Comparison of ENCODE assay signal across 20 cellular contexts in genomic region chr11:122201126-122201525, GRCh38.
DNase-seq lines count a peak whose midpoint lies in the region; ATAC-seq and TF ChIP-seq lines count a peak whose summit lies in the region.
"Had no signal": no experiment of that assay in that cellular context is flagged by ENCODE, and none has a peak within 500 bp of the region (broad histone marks: within the 10 kb centered on the region; RNA-seq: fewer than 3 reads in every experiment).

No MANE protein-coding gene starts in this region.

- no peak overlapping the region for H3K4me3 Mint-ChIP-seq in activated CD4-positive, alpha-beta memory T cell treated with anti-CD3 and anti-CD28 coated beads for 36 hours
- H3K4me3 Mint-ChIP-seq: activated naive CD4-positive, alpha-beta T cell treated with anti-CD3 and anti-CD28 coated beads, Interleukin-2, amount 10 ng/mL, durations not matched to agents 7 days and 5 days had no signal

- H3K9me3 Mint-ChIP-seq in activated CD4-positive, alpha-beta memory T cell treated with anti-CD3 and anti-CD28 coated beads for 36 hours, result no peaks in the 10 kb centered on the region
- H3K9me3 Mint-ChIP-seq: activated naive CD4-positive, alpha-beta T cell treated with anti-CD3 and anti-CD28 coated beads, Interleukin-2, amount 10 ng/mL, durations not matched to agents 7 days and 5 days had no signal

- H3K4me1 ChIP-seq in RWPE2 (ENCODE audit: insufficient read depth, poor library complexity, severe bottlenecking) (peaks cover 52% of the 10 kb centered on the region), fibroblast of lung (ENCODE audit: control insufficient read depth, extremely low read depth, insufficient read depth, low read length) (peaks cover 41% of the 10 kb centered on the region), psoas muscle (peaks cover 16% of the 10 kb centered on the region)

- intact Hi-C loops in psoas muscle (cut with DNase I), result loop anchor here (5.0 kb wide), 2 partner anchors 99 to 179 kb away; no protein-coding TSS in a partner anchor
- intact Hi-C loops in activated CD4-positive, alpha-beta memory T cell treated with anti-CD3 and anti-CD28 coated beads for 36 hours (cut with micrococcal nuclease), result no loop called here

- ATAC-seq in RWPE2 (ENCODE audit: low read depth), result no peak
- ATAC-seq in psoas muscle, result no peak

- DNase-seq in AG04449 (ENCODE audit: low read depth, low spot score), result no peak
- DNase-seq in RWPE2 (ENCODE audit: low spot score), result no peak
- DNase-seq in fibroblast of lung (ENCODE audit: low read depth in 2 of 2), result no peak
- no peak for DNase-seq in psoas muscle
- no peak for DNase-seq in NCI-H1417 (lab: John Stamatoyannopoulos, UW)
- DNase-seq in stimulated activated naive CD4-positive, alpha-beta T cell treated with Interleukin-2 at 50 U/mL for 16 hours (lab: John Stamatoyannopoulos, UW), result no peak
- no peak for DNase-seq in Ammon's horn (ENCODE audit: low spot score)
- no peak for DNase-seq in activated CD4-positive, alpha-beta memory T cell treated with anti-CD3 and anti-CD28 coated beads for 36 hours
- DNase-seq: activated CD4-positive, alpha-beta T cell treated with anti-CD3 and anti-CD28 coated beads for 1 hour; activated CD8-positive, alpha-beta memory T cell treated with anti-CD3 and anti-CD28 coated beads, Interleukin-2, amount 50 U/mL, for 4 hours; activated naive CD4-positive, alpha-beta T cell treated with anti-CD3 and anti-CD28 coated beads, Interleukin-2, amount 10 ng/mL, durations not matched to agents 7 days and 5 days; GDM1; HCEC 1CT; NCI-H1092; NCI-H2171 treated with DMSO at 0.1 percent for 48 hours; sigmoid colon; SJCRH30; stimulated activated CD4-positive, alpha-beta T cell treated with anti-CD3 and anti-CD28 coated beads, Interleukin-4, amount 100 ng/mL, for 4 hours; upper lobe of left lung had no signal

- CTCF ChIA-PET in AG04449 (lab: Yijun Ruan, JAX), result interaction anchor here (0.9 to 9.0 kb wide), 11 partner anchors 13 to 546 kb away, joined by 3 to 64 read pairs (median 18); no protein-coding TSS in a partner anchor
- CTCF ChIA-PET in activated CD4-positive, alpha-beta memory T cell treated with anti-CD3 and anti-CD28 coated beads for 36 hours (lab: Charles Lee), result interaction anchor here (0.9 to 1.0 kb wide), 2 partner anchors 73 to 545 kb away, joined by 3 read pairs; no protein-coding TSS in a partner anchor

- H3K4me2 ChIP-seq in fibroblast of lung (ENCODE audit: extremely low read depth, insufficient read depth, low read length), result peak overlapping the region; percentile 90

- no peaks in the 10 kb centered on the region for H3K4me1 Mint-ChIP-seq in activated CD4-positive, alpha-beta memory T cell treated with anti-CD3 and anti-CD28 coated beads for 36 hours (ENCODE audit: low read depth)
- H3K4me1 Mint-ChIP-seq: activated naive CD4-positive, alpha-beta T cell treated with anti-CD3 and anti-CD28 coated beads, Interleukin-2, amount 10 ng/mL, durations not matched to agents 7 days and 5 days had no signal

- H3K27ac ChIP-seq in RWPE2 (ENCODE audit: poor library complexity, severe bottlenecking), result peak overlapping the region; percentile 98
- H3K27ac ChIP-seq in fibroblast of lung (ENCODE audit: insufficient read depth, low read length), result peak overlapping the region; percentile 41
- H3K27ac ChIP-seq in psoas muscle, result no peak overlapping the region
- H3K27ac ChIP-seq: cardiac muscle cell, SJCRH30, upper lobe of left lung had no signal

- H3K36me3 ChIP-seq in RWPE2 (ENCODE audit: low read depth), result no peaks in the 10 kb centered on the region
- peaks cover 3% of the 10 kb centered on the region for H3K36me3 ChIP-seq in fibroblast of lung (ENCODE audit: control insufficient read depth, insufficient read depth, low read length)
- H3K36me3 ChIP-seq in psoas muscle (ENCODE audit: insufficient read depth in 1 of 2, low read depth in 1 of 2), result no peaks in the 10 kb centered on the region
- H3K36me3 ChIP-seq: cardiac muscle cell, sigmoid colon, SJCRH30, upper lobe of left lung had no signal

- no peaks in the 10 kb centered on the region for H4K20me1 ChIP-seq in fibroblast of lung (ENCODE audit: control insufficient read depth, extremely low read depth, insufficient read depth, low read length)

- H3K27me3 Mint-ChIP-seq in activated CD4-positive, alpha-beta memory T cell treated with anti-CD3 and anti-CD28 coated beads for 36 hours, result peaks cover 26% of the 10 kb centered on the region

- TF ChIP-seq CTCF in AG04449 (IDR thresholded peaks at IDR 0.05; ENCODE audit: insufficient read depth, low read length, missing control alignments) (no peak), RWPE2 (IDR thresholded peaks at IDR 0.05; ENCODE audit: poor library complexity, severe bottlenecking) (no peak), fibroblast of lung (conservative IDR thresholded peaks at IDR 0.05 in 1 of 2, IDR thresholded peaks at IDR 0.05 in 1 of 2; ENCODE audit: low read depth in 1 of 2, low read length in 2 of 2) (no peak), psoas muscle (IDR thresholded peaks at IDR 0.05) (no peak)

- no peak overlapping the region for H3K27ac Mint-ChIP-seq in activated CD4-positive, alpha-beta memory T cell treated with anti-CD3 and anti-CD28 coated beads for 36 hours
- H3K27ac Mint-ChIP-seq: activated naive CD4-positive, alpha-beta T cell treated with anti-CD3 and anti-CD28 coated beads, Interleukin-2, amount 10 ng/mL, durations not matched to agents 7 days and 5 days had no signal

- H3K4me3 ChIP-seq in AG04449 (ENCODE audit: low read depth, low read length), result peak overlapping the region; percentile 51
- H3K4me3 ChIP-seq in RWPE2 (ENCODE audit: severe bottlenecking), result no peak overlapping the region
- H3K4me3 ChIP-seq in fibroblast of lung (replicated peaks in 1 of 4; ENCODE audit: control extremely low read depth in 1 of 4, insufficient read depth in 1 of 4, low read depth in 3 of 4, low read length in 4 of 4), result peak overlapping the region; percentile 29 to 80 (median 46)
- H3K4me3 ChIP-seq in psoas muscle, result peak overlapping the region; percentile 54
- H3K4me3 ChIP-seq: cardiac muscle cell, SJCRH30, upper lobe of left lung had no signal

- H3K27me3 ChIP-seq in RWPE2 (ENCODE audit: insufficient read depth, poor library complexity, severe bottlenecking) (no peaks in the 10 kb centered on the region), fibroblast of lung (ENCODE audit: control insufficient read depth, insufficient read depth, low read length) (no peaks in the 10 kb centered on the region), psoas muscle (ENCODE audit: insufficient read depth in 3 of 3, low read length in 2 of 3) (no peaks in the 10 kb centered on the region)
- H3K27me3 ChIP-seq: cardiac muscle cell, sigmoid colon, SJCRH30, upper lobe of left lung had no signal

- 48 to 86% (median 59%) methylated on average over 4 of the region's 4 CpGs for WGBS in psoas muscle, 3 donors

- H3K36me3 Mint-ChIP-seq in activated CD4-positive, alpha-beta memory T cell treated with anti-CD3 and anti-CD28 coated beads for 36 hours, result no peaks in the 10 kb centered on the region
- H3K36me3 Mint-ChIP-seq: activated naive CD4-positive, alpha-beta T cell treated with anti-CD3 and anti-CD28 coated beads, Interleukin-2, amount 10 ng/mL, durations not matched to agents 7 days and 5 days had no signal

- H3K9me3 ChIP-seq in RWPE2 (ENCODE audit: severe bottlenecking) (no peaks in the 10 kb centered on the region), fibroblast of lung (ENCODE audit: control insufficient read depth, insufficient read depth, low read depth, low read length) (no peaks in the 10 kb centered on the region), psoas muscle (no peaks in the 10 kb centered on the region)
- H3K9me3 ChIP-seq: sigmoid colon, SJCRH30, upper lobe of left lung had no signal

- POLR2A ChIA-PET in AG04449 (lab: Yijun Ruan, JAX), result interaction anchor here (0.8 to 3.6 kb wide), 6 partner anchors 11 to 101 kb away, joined by 3 to 21 read pairs (median 4); no protein-coding TSS in a partner anchor
- POLR2A ChIA-PET in activated CD4-positive, alpha-beta memory T cell treated with anti-CD3 and anti-CD28 coated beads for 36 hours (lab: Charles Lee), result no interaction called here

- H2AFZ ChIP-seq in fibroblast of lung (ENCODE audit: low read length), result no peak overlapping the region

- H3K79me2 ChIP-seq in fibroblast of lung (ENCODE audit: control insufficient read depth, insufficient read depth, low read length), result peaks cover 81% of the 10 kb centered on the region

- no peak overlapping the region for H3K9ac ChIP-seq in fibroblast of lung (ENCODE audit: insufficient read depth, low read length)
